13 cellular contexts compared by ENCODE assay signal in the genomic region with DNA sequence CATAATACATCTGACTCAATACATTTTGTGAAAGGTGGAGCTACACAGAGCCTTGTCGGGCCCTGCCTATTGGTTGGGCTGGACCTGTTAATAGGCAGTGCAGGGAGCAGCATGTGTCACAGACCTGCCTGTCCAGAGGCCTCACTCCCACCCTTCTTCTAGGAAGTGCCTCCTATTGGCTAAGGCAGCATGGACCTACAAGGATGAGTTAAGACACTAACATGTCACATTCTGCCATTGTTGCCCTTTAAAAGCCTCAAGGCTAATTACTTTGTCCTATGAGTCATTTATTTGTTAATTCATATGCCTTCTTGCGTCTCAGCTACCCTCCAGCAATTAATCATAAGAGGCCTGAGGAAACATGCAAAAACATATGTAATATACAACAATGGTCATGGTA. TPM values are rescaled to one million over a fixed set of nuclear protein-coding genes. Genes with fewer than 3 reads are reported as not detected.
DNase-seq lines count a peak whose midpoint lies in the region; ATAC-seq and TF ChIP-seq lines count a peak whose summit lies in the region.
"Had no signal": no experiment of that assay in that cellular context is flagged by ENCODE, and none has a peak within 500 bp of the region (broad histone marks: within the 10 kb centered on the region; RNA-seq: fewer than 3 reads in every experiment).

No MANE protein-coding gene starts in this region.

- peaks cover 0 to 13% of the 10 kb centered on the region in 2 donors for H3K4me1 ChIP-seq in adrenal gland (replicated peaks in 1 of 2)
- H3K4me1 ChIP-seq in mesenchymal stem cell (ENCODE audit: control insufficient read depth, insufficient read depth, low read depth, low read length): peaks cover 1% of the 10 kb centered on the region
- no peaks in the 10 kb centered on the region for H3K4me1 ChIP-seq in aorta (ENCODE audit: control insufficient read depth in 1 of 2, insufficient read depth in 2 of 2, low read length in 2 of 2)

- H3K14ac ChIP-seq in mesenchymal stem cell (ENCODE audit: low read length in 2 of 2): no peak overlapping the region

- H2AK5ac ChIP-seq in mesenchymal stem cell (ENCODE audit: low read length, severe bottlenecking): no peak overlapping the region

- TF ChIP-seq CTCF in adrenal gland (IDR thresholded peaks at IDR 0.05): no peak

- 52 to 67% (median 55%) methylated on average over 2 of the region's 2 CpGs for WGBS in adrenal gland, 4 donors
- 96% methylated on average over 1 of the region's 2 CpGs for WGBS in mesenchymal stem cell
- WGBS in aorta, 2 donors: 91 to 94% methylated on average over 2 of the region's 2 CpGs

- H2AFZ ChIP-seq in mesenchymal stem cell (ENCODE audit: low read depth, low read length): no peak overlapping the region

- H3K9me3 ChIP-seq in adrenal gland (replicated peaks in 1 of 3) (no peaks in the 10 kb centered on the region), mesenchymal stem cell (ENCODE audit: control insufficient read depth, low read length) (no peaks in the 10 kb centered on the region), aorta (ENCODE audit: control insufficient read depth, low read length) (no peaks in the 10 kb centered on the region)

- no peak for TF ChIP-seq POLR2A in adrenal gland (IDR thresholded peaks at IDR 0.05)

- intact Hi-C loops in adrenal gland (cut with DNase I) (no loop called here), aorta (cut with DNase I) (no loop called here)

- H4K8ac ChIP-seq in mesenchymal stem cell (ENCODE audit: low read length): no peak overlapping the region

- peak overlapping the region in 1 of 5 donors; percentile 10 for H3K27ac ChIP-seq in adrenal gland
- H3K27ac ChIP-seq in mesenchymal stem cell (ENCODE audit: low read length, poor library complexity, severe bottlenecking): no peak overlapping the region
- H3K27ac ChIP-seq in aorta (ENCODE audit: low read depth in 1 of 2, low read length in 2 of 2): no peak overlapping the region

- no peaks in the 10 kb centered on the region for H3K79me1 ChIP-seq in mesenchymal stem cell (replicated peaks; ENCODE audit: low read length, poor library complexity, severe bottlenecking)

- H3K36me3 ChIP-seq in adrenal gland (replicated peaks in 1 of 2) (no peaks in the 10 kb centered on the region), mesenchymal stem cell (ENCODE audit: control insufficient read depth in 1 of 2, insufficient read depth in 2 of 2, low read depth in 1 of 2, low read length in 2 of 2) (peaks cover 11 to 31% of the 10 kb centered on the region in 2 experiments), aorta (ENCODE audit: control insufficient read depth in 1 of 2, insufficient read depth in 2 of 2, low read length in 1 of 2) (no peaks in the 10 kb centered on the region)

- no peak overlapping the region for H3K4me2 ChIP-seq in mesenchymal stem cell (ENCODE audit: low read length, poor library complexity, severe bottlenecking)

- H3K18ac ChIP-seq in mesenchymal stem cell (ENCODE audit: low read depth in 1 of 2, low read length in 2 of 2): no peak overlapping the region

- no peak overlapping the region for H3K4ac ChIP-seq in mesenchymal stem cell (ENCODE audit: low read depth in 1 of 2, low read length in 2 of 2)

- DNase-seq in EH (ENCODE audit: low read depth): peak; percentile 73
- peak; percentile 46 for DNase-seq in LHCN-M2 (ENCODE audit: low read depth)
- DNase-seq in adrenal gland: peak in 4 of 7 donors; percentile 27 to 53 (median 38)
- DNase-seq in mesenchymal stem cell: peak; percentile 52
- no peak for DNase-seq in aorta
- no peak for DNase-seq in kidney glomerular epithelial cell (lab: John Stamatoyannopoulos, UW)
- DNase-seq in NCI-H345 treated with DMSO at 0.1 percent for 48 hours (lab: John Stamatoyannopoulos, UW; ENCODE audit: unreplicated experiment): no peak
- DNase-seq: activated CD4-positive, alpha-beta T cell treated with anti-CD3 and anti-CD28 coated beads, Interleukin-2, amount 50 U/mL, for 4 hours; activated naive CD4-positive, alpha-beta T cell treated with anti-CD3 and anti-CD28 coated beads, Interleukin-2, amount 50 U/mL, for 16 hours; head of caudate nucleus; left ventricle myocardium superior; stimulated activated CD4-positive, alpha-beta T cell treated with anti-CD3 and anti-CD28 coated beads, Interleukin-2, amount 100 ng/mL, for 48 hours had no signal

- ATAC-seq in aorta (ENCODE audit: low FRiP score): no peak
- no peak for ATAC-seq in HG03520 (IDR thresholded peaks at IDR 0.05; ENCODE audit: unreplicated experiment)
- ATAC-seq: left ventricle myocardium superior had no signal

- H4K91ac ChIP-seq in mesenchymal stem cell (ENCODE audit: low read length): no peak overlapping the region

- no peak overlapping the region for H2BK12ac ChIP-seq in mesenchymal stem cell (ENCODE audit: low read length in 2 of 2)

- no peak overlapping the region for H2BK15ac ChIP-seq in mesenchymal stem cell (ENCODE audit: low read depth, poor library complexity, severe bottlenecking)

- no peak overlapping the region for H3K9ac ChIP-seq in mesenchymal stem cell (ENCODE audit: low read length)

- H3K4me3 ChIP-seq in adrenal gland (no peak overlapping the region), mesenchymal stem cell (ENCODE audit: insufficient read depth in 1 of 2, low read depth in 1 of 2, low read length in 2 of 2) (no peak overlapping the region), aorta (ENCODE audit: low read length in 2 of 2) (no peak overlapping the region)

- H2BK5ac ChIP-seq in mesenchymal stem cell (ENCODE audit: low read depth, low read length, poor library complexity, severe bottlenecking): no peak overlapping the region

- H3K27me3 ChIP-seq in adrenal gland: no peaks in the 10 kb centered on the region
- no peaks in the 10 kb centered on the region for H3K27me3 ChIP-seq in mesenchymal stem cell (ENCODE audit: control insufficient read depth in 1 of 2, insufficient read depth in 1 of 2, low read length in 2 of 2)
- H3K27me3 ChIP-seq in aorta (ENCODE audit: control insufficient read depth in 1 of 2, insufficient read depth in 2 of 2, low read length in 1 of 2): no peaks in the 10 kb centered on the region

- H2BK120ac ChIP-seq in mesenchymal stem cell (ENCODE audit: low read depth, low read length): no peak overlapping the region

- H3K23ac ChIP-seq in mesenchymal stem cell (ENCODE audit: low read length in 2 of 2): no peak overlapping the region

RNA-seq across cellular contexts. Expression of a gene that starts 33.4 kb away (rescaled TPM):
- total RNA-seq in LHCN-M2 (2014; rRNA removed) (11.5 and 13.8 TPM in 2 replicates), adrenal gland (10 to 100 TPM in 6 of 8 donors, 1 to 10 TPM in 2; 9.5 to 41.1 (median 12.5) TPM), aorta (10 to 100 TPM; 28.6 to 30.7 TPM)
- 7.6 TPM for polyA plus RNA-seq in LHCN-M2 (2012)
- polyA plus RNA-seq in adrenal gland (10 to 100 TPM in 1 of 3 donors, 1 to 10 TPM in 2; 6.3 to 43.6 (median 9.8) TPM), aorta (10 to 100 TPM; 32.4 to 45.4 TPM)
- polyA plus RNA-seq in mesenchymal stem cell (2013, experiment 1 of 2): 10.5 TPM
- 10.6 TPM for polyA plus RNA-seq in mesenchymal stem cell (2013, experiment 2 of 2)

Comparison
In these comparisons a context has a peak if more than half of its experiments do, and no peak if none do; other contexts are left out.
1. DNase-seq: peak in EH (single experiment), LHCN-M2 (single experiment), adrenal gland (4 of 7) and mesenchymal stem cell (single experiment); none in aorta (0 of 2), kidney glomerular epithelial cell (single experiment) and NCI-H345 treated with DMSO at 0.1 percent for 48 hours (single experiment).